8 cellular contexts compared by ENCODE assay signal in the genomic region with DNA sequence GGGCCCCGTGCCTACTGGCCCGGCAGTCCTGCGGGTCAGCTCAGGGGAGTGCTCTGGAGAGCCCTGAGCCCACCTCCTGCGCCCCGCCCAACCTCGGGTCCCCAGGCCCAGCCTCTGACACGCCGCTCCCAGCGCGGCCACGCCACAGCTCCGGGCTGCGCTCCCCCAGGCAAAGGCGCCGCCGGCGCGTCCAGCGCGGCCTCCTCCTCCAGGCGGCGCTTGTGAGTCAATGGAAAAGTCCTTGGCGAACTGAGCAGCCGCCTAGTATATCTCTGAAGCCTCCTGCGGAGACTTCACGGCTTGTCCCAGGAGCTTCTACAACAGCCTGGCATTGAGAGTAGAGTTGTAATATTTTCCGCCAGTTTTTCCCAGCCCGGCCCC. TPM values are rescaled to one million over a fixed set of nuclear protein-coding genes. Genes with fewer than 3 reads are reported as not detected.
DNase-seq lines count a peak whose midpoint lies in the region; ATAC-seq and TF ChIP-seq lines count a peak whose summit lies in the region.

No MANE protein-coding gene starts in this region.

- TF ChIP-seq CTCF in heart left ventricle (IDR thresholded peaks at IDR 0.05) (peak; percentile 81 to 97 (median 85)), thyroid gland (IDR thresholded peaks at IDR 0.05) (peak; percentile 60 to 95 (median 88))

- H3K4me3 ChIP-seq in SK-N-MC, result peak overlapping the region; percentile 61
- H3K4me3 ChIP-seq in heart left ventricle, result peak overlapping the region; percentile 29 to 66 (median 54)
- peak overlapping the region in 2 of 3 donors; percentile 10 to 55 for H3K4me3 ChIP-seq in thyroid gland (replicated peaks in 1 of 3)

- ATAC-seq in HG02981 (IDR thresholded peaks at IDR 0.05; ENCODE audit: unreplicated experiment) (peak; percentile 59), heart left ventricle (peak; percentile 87 to 93 (median 92))
- ATAC-seq in activated naive CD8-positive, alpha-beta T cell treated with anti-CD3 and anti-CD28 coated beads, Interleukin-2, amount 10 ng/mL, durations not matched to agents 7 days and 5 days (ENCODE audit: low read depth), result peak; percentile 73

- H3K27me3 ChIP-seq in heart left ventricle (peaks cover 10 to 77% (median 38%) of the 10 kb centered on the region in 9 donors), thyroid gland (no peaks in the 10 kb centered on the region)

- H3K4me1 Mint-ChIP-seq in activated naive CD8-positive, alpha-beta T cell treated with anti-CD3 and anti-CD28 coated beads, Interleukin-2, amount 10 ng/mL, durations not matched to agents 7 days and 5 days, result no peaks in the 10 kb centered on the region

- no peaks in the 10 kb centered on the region for H3K36me3 Mint-ChIP-seq in activated naive CD8-positive, alpha-beta T cell treated with anti-CD3 and anti-CD28 coated beads, Interleukin-2, amount 10 ng/mL, durations not matched to agents 7 days and 5 days

- H3K27ac Mint-ChIP-seq in activated naive CD8-positive, alpha-beta T cell treated with anti-CD3 and anti-CD28 coated beads, Interleukin-2, amount 10 ng/mL, durations not matched to agents 7 days and 5 days, result no peak overlapping the region

- no peaks in the 10 kb centered on the region for H3K9me3 Mint-ChIP-seq in activated naive CD8-positive, alpha-beta T cell treated with anti-CD3 and anti-CD28 coated beads, Interleukin-2, amount 10 ng/mL, durations not matched to agents 7 days and 5 days

- H3K9ac ChIP-seq in SK-N-MC (ENCODE audit: insufficient read length), result no peak overlapping the region

- TF ChIP-seq POLR2A in heart left ventricle (IDR thresholded peaks at IDR 0.05) (no peak), thyroid gland (IDR thresholded peaks at IDR 0.05) (peak in 1 of 2 donors; percentile 52)

- intact Hi-C loops in heart left ventricle (cut with DNase I) (loop anchor here in 9 of 10 donors (1.0 to 5.0 kb wide), 5 partner anchors 29 to 354 kb away; a partner anchor contains a TSS), thyroid gland (cut with DNase I) (loop anchor here (10.0 kb wide), 1 partner anchor 352 kb away; no protein-coding TSS in a partner anchor)

- H3K9me3 ChIP-seq in SK-N-MC (ENCODE audit: low read depth, low read length) (no peaks in the 10 kb centered on the region), heart left ventricle (no peaks in the 10 kb centered on the region), thyroid gland (no peaks in the 10 kb centered on the region)

- POLR2A ChIA-PET in activated naive CD8-positive, alpha-beta T cell treated with anti-CD3 and anti-CD28 coated beads, Interleukin-2, amount 10 ng/mL, durations not matched to agents 7 days and 5 days (lab: Charles Lee), result interaction anchor here (0.7 to 1.6 kb wide), 2 partner anchors 30 to 114 kb away, joined by 3 read pairs; no protein-coding TSS in a partner anchor

- H3K27me3 Mint-ChIP-seq in activated naive CD8-positive, alpha-beta T cell treated with anti-CD3 and anti-CD28 coated beads, Interleukin-2, amount 10 ng/mL, durations not matched to agents 7 days and 5 days, result peaks cover 51% of the 10 kb centered on the region

- peak; percentile 3 for DNase-seq in DMS153 treated with DMSO at 0.1 percent for 48 hours (lab: John Stamatoyannopoulos, UW; ENCODE audit: unreplicated experiment)
- no peak for DNase-seq in SK-N-MC (ENCODE audit: low read depth, low spot score)
- DNase-seq in activated naive CD8-positive, alpha-beta T cell treated with anti-CD3 and anti-CD28 coated beads, Interleukin-2, amount 10 ng/mL, durations not matched to agents 7 days and 5 days, result peak; percentile 84
- DNase-seq in heart left ventricle, result peak; percentile 74 to 87 (median 80)
- DNase-seq in pons (ENCODE audit: low spot score), result peak; percentile 47
- DNase-seq in thyroid gland, result peak; percentile 76 to 83
- DNase-seq in RKO (ENCODE audit: low spot score), result no peak

- H3K36me3 ChIP-seq in SK-N-MC (ENCODE audit: insufficient read depth, low read length) (no peaks in the 10 kb centered on the region), heart left ventricle (no peaks in the 10 kb centered on the region), thyroid gland (no peaks in the 10 kb centered on the region)

- H3K4me1 ChIP-seq in heart left ventricle (peaks cover 0 to 36% (median 16%) of the 10 kb centered on the region in 12 donors), thyroid gland (peaks cover 10 to 12% of the 10 kb centered on the region in 2 donors)

- WGBS in heart left ventricle, 4 donors, result 0 to 16% (median 1%) methylated on average over 4 to 28 of the region's 28 CpGs
- 0 to 1% methylated on average over 9 to 15 of the region's 28 CpGs for WGBS in thyroid gland, 2 donors

- no peak overlapping the region for H3K27ac ChIP-seq in SK-N-MC
- no peak overlapping the region for H3K27ac ChIP-seq in heart left ventricle
- H3K27ac ChIP-seq in thyroid gland, result peak overlapping the region in 2 of 3 donors; percentile 52 to 77

- peak overlapping the region; percentile 81 for H3K4me3 Mint-ChIP-seq in activated naive CD8-positive, alpha-beta T cell treated with anti-CD3 and anti-CD28 coated beads, Interleukin-2, amount 10 ng/mL, durations not matched to agents 7 days and 5 days

RNA-seq across cellular contexts. Expression of a gene that starts 29.5 kb away (rescaled TPM):
- 10 to 100 TPM; 16.4 to 16.7 TPM for total RNA-seq in activated naive CD8-positive, alpha-beta T cell treated with anti-CD3 and anti-CD28 coated beads, Interleukin-2, amount 10 ng/mL, durations not matched to agents 7 days and 5 days
- total RNA-seq in heart left ventricle (10 to 100 TPM; 11.7 to 16.1 (median 13.8) TPM), thyroid gland (10 to 100 TPM; 12.6 to 19.1 (median 15.8) TPM)
- polyA plus RNA-seq in heart left ventricle, result 10 to 100 TPM in 1 of 2 donors, 1 to 10 TPM in 1; 6.7 to 17.1 TPM

Comparison
In these comparisons a context has a peak if more than half of its experiments do, and no peak if none do; other contexts are left out.
1. DNase-seq: peak in DMS153 treated with DMSO at 0.1 percent for 48 hours (single experiment), activated naive CD8-positive, alpha-beta T cell treated with anti-CD3 and anti-CD28 coated beads, Interleukin-2, amount 10 ng/mL, durations not matched to agents 7 days and 5 days (single experiment), heart left ventricle (5 of 5), pons (single experiment) and thyroid gland (2 of 2); none in SK-N-MC (single experiment) and RKO (single experiment).
2. H3K27ac ChIP-seq: peak in thyroid gland (2 of 3); none in SK-N-MC (single experiment) and heart left ventricle (0 of 12).
3. Peak in every context shown above with its lines, with median percentiles within 50 percentile points of each other: ATAC-seq and H3K4me3 ChIP-seq.